ENCODE assay signal across 8 cellular contexts in the genomic region with DNA sequence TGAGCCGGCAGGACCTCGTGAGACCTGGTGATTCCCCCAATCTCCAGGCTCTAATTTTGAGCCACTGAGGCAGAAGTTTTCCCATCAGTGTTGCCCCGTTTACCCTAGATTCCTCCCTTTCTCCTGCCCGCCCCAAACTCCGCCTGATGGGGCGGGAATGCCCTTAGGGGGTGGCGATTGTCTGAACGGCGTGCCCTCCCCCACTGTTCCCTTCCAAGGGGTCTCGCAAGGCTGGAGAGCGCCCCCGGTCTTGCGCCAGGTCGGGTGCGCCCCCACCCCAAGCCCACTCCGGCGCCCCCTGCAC. TPM values are rescaled to one million over a fixed set of nuclear protein-coding genes. Genes with fewer than 3 reads are reported as not detected.
DNase-seq lines count a peak whose midpoint lies in the region; ATAC-seq, FAIRE-seq and TF ChIP-seq lines count a peak whose summit lies in the region.

No MANE protein-coding gene starts in this region.

- DNase-seq in AG08395 (ENCODE audit: low spot score) (peak; percentile 60), hepatocyte (ENCODE audit: low spot score) (no peak), cerebellar nuclear complex (lab: John Stamatoyannopoulos, UW) (no peak), GM12892 (ENCODE audit: insufficient read length) (no peak)
- DNase-seq in activated naive CD8-positive, alpha-beta T cell treated with anti-CD3 and anti-CD28 coated beads for 36 hours = no peak

- no peaks in the 10 kb centered on the region for H3K36me3 ChIP-seq in hepatocyte (replicated peaks; ENCODE audit: insufficient read depth, low read depth)
- peaks cover 5% of the 10 kb centered on the region for H3K36me3 ChIP-seq in skeletal muscle satellite cell (ENCODE audit: insufficient read depth, low read length)

- H2AFZ ChIP-seq in hepatocyte = peak overlapping the region; percentile 100

- peak; percentile 21 for ATAC-seq in GM19025 (IDR thresholded peaks at IDR 0.05; ENCODE audit: low read depth, unreplicated experiment)
- ATAC-seq in HG03460 (IDR thresholded peaks at IDR 0.05; ENCODE audit: unreplicated experiment) = peak; percentile 13

- H3K4me2 ChIP-seq in hepatocyte = peak overlapping the region; percentile 99
- H3K4me2 ChIP-seq in skeletal muscle satellite cell (ENCODE audit: low read length) = peak overlapping the region; percentile 100

- H3K36me3 Mint-ChIP-seq in activated naive CD8-positive, alpha-beta T cell treated with anti-CD3 and anti-CD28 coated beads for 36 hours = peaks cover 1% of the 10 kb centered on the region

- H4K20me1 ChIP-seq in hepatocyte (ENCODE audit: insufficient read depth, poor library complexity, severe bottlenecking) = no peaks in the 10 kb centered on the region

- TF ChIP-seq CTCF in hepatocyte (IDR thresholded peaks at IDR 0.05; ENCODE audit: poor library complexity) = no peak

- WGBS in hepatocyte (ENCODE audit: low lambda C conversion rate, missing lambda C conversion rate) = 0% methylated on average over 8 of the region's 17 CpGs

- H3K9me2 ChIP-seq in hepatocyte (replicated peaks; ENCODE audit: insufficient read depth) = no peaks in the 10 kb centered on the region

- peak overlapping the region; percentile 83 for H3K9ac ChIP-seq in skeletal muscle satellite cell (ENCODE audit: low read depth, low read length)

- no peak for FAIRE-seq in GM12892 (lab: Jason Lieb, UNC)

- H3K27me3 ChIP-seq in hepatocyte (no peaks in the 10 kb centered on the region), skeletal muscle satellite cell (ENCODE audit: control insufficient read depth, insufficient read depth, low read length) (no peaks in the 10 kb centered on the region)

- peak overlapping the region; percentile 93 for H3K4me3 Mint-ChIP-seq in activated naive CD8-positive, alpha-beta T cell treated with anti-CD3 and anti-CD28 coated beads for 36 hours

- H3K4me1 Mint-ChIP-seq in activated naive CD8-positive, alpha-beta T cell treated with anti-CD3 and anti-CD28 coated beads for 36 hours = peaks cover 17% of the 10 kb centered on the region

- peak overlapping the region; percentile 49 for H3K4me3 ChIP-seq in hepatocyte
- peak overlapping the region; percentile 91 for H3K4me3 ChIP-seq in skeletal muscle satellite cell (ENCODE audit: low read length)

- no peak for TF ChIP-seq POLR2A in GM12892 (IDR thresholded peaks at IDR 0.05; ENCODE audit: low read depth, low read length)

- H3K9me3 ChIP-seq in hepatocyte (ENCODE audit: low read depth) = no peaks in the 10 kb centered on the region
- no peaks in the 10 kb centered on the region for H3K9me3 ChIP-seq in skeletal muscle satellite cell (replicated peaks; ENCODE audit: low read length)

- H3K27me3 Mint-ChIP-seq in activated naive CD8-positive, alpha-beta T cell treated with anti-CD3 and anti-CD28 coated beads for 36 hours = no peaks in the 10 kb centered on the region

- H3K4me1 ChIP-seq in hepatocyte (ENCODE audit: insufficient read depth) (no peaks in the 10 kb centered on the region), skeletal muscle satellite cell (ENCODE audit: control insufficient read depth, insufficient read depth, low read length) (peaks cover 12% of the 10 kb centered on the region)

- peaks cover 38% of the 10 kb centered on the region for H3K79me2 ChIP-seq in hepatocyte

- H3K9me3 Mint-ChIP-seq in activated naive CD8-positive, alpha-beta T cell treated with anti-CD3 and anti-CD28 coated beads for 36 hours = no peaks in the 10 kb centered on the region

- peak overlapping the region; percentile 91 for H3K27ac Mint-ChIP-seq in activated naive CD8-positive, alpha-beta T cell treated with anti-CD3 and anti-CD28 coated beads for 36 hours

- H3K27ac ChIP-seq in hepatocyte = peak overlapping the region; percentile 90

RNA-seq across cellular contexts. Expression of a gene that starts 0.5 kb away (rescaled TPM):
- total RNA-seq in activated naive CD8-positive, alpha-beta T cell treated with anti-CD3 and anti-CD28 coated beads for 36 hours = 10 to 100 TPM; 13.1 to 13.5 TPM
- 10.0 and 14.9 TPM in 2 replicates for total RNA-seq in hepatocyte
- polyA plus RNA-seq in hepatocyte = 8.5 and 9.3 TPM in 2 replicates
- 13.7 and 14.6 TPM in 2 replicates for total RNA-seq in skeletal muscle satellite cell (2012; rRNA removed)
- 9.8 TPM for polyA plus RNA-seq in GM12892 (2012; ENCODE audit: missing spikeins)
